In genomic region chr3:136838641-136839555, GRCh38 we compare ENCODE assay signal across 9 cellular contexts. TPM values are rescaled to one million over a fixed set of nuclear protein-coding genes. Genes with fewer than 3 reads are reported as not detected.
DNase-seq lines count a peak whose midpoint lies in the region; FAIRE-seq and TF ChIP-seq lines count a peak whose summit lies in the region.
"Had no signal": no experiment of that assay in that cellular context is flagged by ENCODE, and none has a peak within 500 bp of the region (broad histone marks: within the 10 kb centered on the region; RNA-seq: fewer than 3 reads in every experiment).

No MANE protein-coding gene starts in this region.

- H3K9me3 ChIP-seq in astrocyte (ENCODE audit: insufficient read depth, low read depth, low read length) (no peaks in the 10 kb centered on the region), uterus (no peaks in the 10 kb centered on the region)

- no peak overlapping the region for H2BK15ac ChIP-seq in mesendoderm (replicated peaks; ENCODE audit: low read depth)

- peaks cover 3% of the 10 kb centered on the region for H3K9me3 Mint-ChIP-seq in astrocyte (ENCODE audit: unreplicated experiment)

- H3K4me1 Mint-ChIP-seq in astrocyte (ENCODE audit: low read depth, unreplicated experiment), result peaks cover 29% of the 10 kb centered on the region

- H3K4me2 ChIP-seq in astrocyte (ENCODE audit: low read length) (peak overlapping the region; percentile 54), mesendoderm (ENCODE audit: low read length) (no peak overlapping the region)

- FAIRE-seq in astrocyte (lab: Jason Lieb, UNC), result no peak

- no CpG with 5 or more reads among the region's 1 CpG for WGBS in mesendoderm (ENCODE audit: extremely low coverage, insufficient coverage, low lambda C conversion rate)

- intact Hi-C loops in uterus (cut with DNase I; ENCODE audit: low total_unique reads), result no loop called here

- peak overlapping the region; percentile 23 for H3K4me3 Mint-ChIP-seq in astrocyte (ENCODE audit: unreplicated experiment)

- no peak overlapping the region for H4K8ac ChIP-seq in mesendoderm (ENCODE audit: low read depth, low read length)

- peak overlapping the region; percentile 89 for H3K18ac ChIP-seq in mesendoderm (ENCODE audit: low read length)

- H3K36me3 ChIP-seq in astrocyte (ENCODE audit: insufficient read depth, low read length) (no peaks in the 10 kb centered on the region), mesendoderm (ENCODE audit: control insufficient read depth, insufficient read depth, low read length) (no peaks in the 10 kb centered on the region), uterus (no peaks in the 10 kb centered on the region)

- no peak for TF ChIP-seq POLR2A in uterus (IDR thresholded peaks at IDR 0.05)

- H3K9ac ChIP-seq in astrocyte (ENCODE audit: low read length) (peak overlapping the region; percentile 32), mesendoderm (ENCODE audit: low read length) (no peak overlapping the region)

- peak overlapping the region; percentile 25 for H3K27ac ChIP-seq in astrocyte (ENCODE audit: low read depth, low read length)
- peak overlapping the region; percentile 5 for H3K27ac ChIP-seq in mesendoderm (ENCODE audit: low read depth, low read length)
- H3K27ac ChIP-seq in uterus, result peak overlapping the region in 1 of 2 donors; percentile 40
- no peak overlapping the region for H3K27ac ChIP-seq in coronary artery

- TF ChIP-seq CTCF in astrocyte (IDR thresholded peaks at IDR 0.05; ENCODE audit: insufficient read depth, low read depth, low read length) (no peak), uterus (IDR thresholded peaks at IDR 0.05) (no peak), coronary artery (IDR thresholded peaks at IDR 0.05) (no peak)

- H2AFZ ChIP-seq in astrocyte (ENCODE audit: low read depth, low read length), result no peak overlapping the region

- no peak overlapping the region for H2BK5ac ChIP-seq in mesendoderm (ENCODE audit: low read length)

- no peaks in the 10 kb centered on the region for H3K27me3 Mint-ChIP-seq in astrocyte (ENCODE audit: low read depth, unreplicated experiment)

- peaks cover 18% of the 10 kb centered on the region for H3K4me1 ChIP-seq in astrocyte (ENCODE audit: insufficient read depth, low read length)
- H3K4me1 ChIP-seq in mesendoderm (ENCODE audit: control insufficient read depth, low read depth, low read length), result peaks cover 9% of the 10 kb centered on the region
- no peaks in the 10 kb centered on the region for H3K4me1 ChIP-seq in uterus

- H3K79me1 ChIP-seq in mesendoderm (ENCODE audit: low read length), result peaks cover 7% of the 10 kb centered on the region

- H2AK5ac ChIP-seq in mesendoderm (ENCODE audit: low read length), result no peak overlapping the region

- peak overlapping the region; percentile 79 for H3K27ac Mint-ChIP-seq in astrocyte (ENCODE audit: unreplicated experiment)

- no peak overlapping the region for H3K23ac ChIP-seq in mesendoderm (ENCODE audit: low read length)

- H3K79me2 ChIP-seq in astrocyte (ENCODE audit: insufficient read depth, low read length) (peaks cover 69% of the 10 kb centered on the region), mesendoderm (ENCODE audit: control insufficient read depth, insufficient read depth, low read length) (no peaks in the 10 kb centered on the region)

- H3K36me3 Mint-ChIP-seq in astrocyte (ENCODE audit: low read depth, unreplicated experiment), result peaks cover 10% of the 10 kb centered on the region

- H3K4me3 ChIP-seq in astrocyte (ENCODE audit: insufficient read depth, low read depth, low read length), result no peak overlapping the region
- no peak overlapping the region for H3K4me3 ChIP-seq in mesendoderm (ENCODE audit: low read length)
- H3K4me3 ChIP-seq in uterus, result no peak overlapping the region
- H3K4me3 ChIP-seq in coronary artery, result no peak overlapping the region

- H3K56ac ChIP-seq in mesendoderm (ENCODE audit: low read length), result no peak overlapping the region

- H3K4ac ChIP-seq in mesendoderm (ENCODE audit: low read depth, low read length), result peak overlapping the region; percentile 48

- DNase-seq in EL (peak; percentile 56), LHCN-M2 (ENCODE audit: low read depth) (peak; percentile 78), astrocyte (ENCODE audit: low read depth) (peak; percentile 70), mesendoderm (peak; percentile 66), HK-2 (ENCODE audit: unreplicated experiment) (no peak), uterus (no peak), coronary artery (ENCODE audit: low spot score) (no peak)
- DNase-seq in activated effector memory CD4-positive, alpha-beta T cell treated with anti-CD3 and anti-CD28 coated beads, Interleukin-2, amount 50 U/mL, for 16 hours, result no peak
- DNase-seq: activated CD4-positive, alpha-beta T cell treated with anti-CD3 and anti-CD28 coated beads for 48 hours had no signal

- H4K5ac ChIP-seq in mesendoderm (ENCODE audit: low read length), result no peak overlapping the region

- peak overlapping the region; percentile 45 for H2BK120ac ChIP-seq in mesendoderm (ENCODE audit: low read depth, low read length)

- H4K20me1 ChIP-seq in astrocyte (ENCODE audit: insufficient read depth, low read length), result peaks cover 16% of the 10 kb centered on the region

- H3K27me3 ChIP-seq in astrocyte (ENCODE audit: insufficient read depth, low read length) (no peaks in the 10 kb centered on the region), mesendoderm (ENCODE audit: insufficient read depth, low read length, poor library complexity) (no peaks in the 10 kb centered on the region), uterus (no peaks in the 10 kb centered on the region)

RNA-seq across cellular contexts. Expression of gene SLC35G2, which starts 20.0 kb away (rescaled TPM):
- 17.4 and 18.7 TPM in 2 replicates for total RNA-seq in LHCN-M2 (2014; rRNA removed)
- 7.4 TPM for polyA plus RNA-seq in LHCN-M2 (2012)
- total RNA-seq in astrocyte, result 9.4 and 10.1 TPM in 2 replicates
- 2.9 TPM for polyA plus RNA-seq in mesendoderm (2013, experiment 1 of 2)
- 3.4 TPM for polyA plus RNA-seq in mesendoderm (2013, experiment 2 of 2)
- 10 to 100 TPM in 3 of 4 donors, 1 to 10 TPM in 1; 9.1 to 13.2 (median 11.8) TPM for total RNA-seq in uterus

RNA-seq across cellular contexts. Expression of gene NCK1, which starts 23.1 kb away (rescaled TPM):
- 28.6 and 33.0 TPM in 2 replicates for total RNA-seq in LHCN-M2 (2014; rRNA removed)
- 10.3 TPM for polyA plus RNA-seq in LHCN-M2 (2012)
- 43.7 and 48.6 TPM in 2 replicates for total RNA-seq in astrocyte
- polyA plus RNA-seq in mesendoderm (2013, experiment 1 of 2), result 22.7 TPM
- 23.2 TPM for polyA plus RNA-seq in mesendoderm (2013, experiment 2 of 2)
- total RNA-seq in uterus, result 10 to 100 TPM; 48.4 to 85.3 (median 60.2) TPM

Comparison
In these comparisons a context has a peak if more than half of its experiments do, and no peak if none do; other contexts are left out.
1. DNase-seq: peak in EL (single experiment), LHCN-M2 (single experiment), astrocyte (single experiment) and mesendoderm (single experiment); none in HK-2 (single experiment), uterus (0 of 2), activated effector memory CD4-positive, alpha-beta T cell treated with anti-CD3 and anti-CD28 coated beads, Interleukin-2, amount 50 U/mL, for 16 hours (single experiment) and coronary artery (single experiment).
2. H3K27ac ChIP-seq: peak in astrocyte (single experiment) and mesendoderm (single experiment); none in coronary artery (0 of 2).